Comparison of ENCODE assay signal across 9 cellular contexts in genomic region chr3:112391648-112392047, GRCh38. TPM values are rescaled to one million over a fixed set of nuclear protein-coding genes. Genes with fewer than 3 reads are reported as not detected.
DNase-seq lines count a peak whose midpoint lies in the region; ATAC-seq and TF ChIP-seq lines count a peak whose summit lies in the region.
"Had no signal": no experiment of that assay in that cellular context is flagged by ENCODE, and none has a peak within 500 bp of the region (broad histone marks: within the 10 kb centered on the region; RNA-seq: fewer than 3 reads in every experiment).

No MANE protein-coding gene starts in this region.

- H3K4me3 Mint-ChIP-seq in H9, result no peak overlapping the region

- H3K36me3 Mint-ChIP-seq in H9 (ENCODE audit: insufficient read depth in 1 of 3, low read depth in 3 of 3), result peaks cover 12 to 19% (median 18%) of the 10 kb centered on the region in 3 experiments

- H4K5ac ChIP-seq in H9 (ENCODE audit: insufficient read length, low read depth, low read length), result no peak overlapping the region

- no peak overlapping the region for H3K56ac ChIP-seq in H9 (ENCODE audit: insufficient read length, low read depth, low read length)

- DNase-seq in H9 (no peak), SJCRH30 (no peak), foreskin keratinocyte (no peak), sigmoid colon (no peak), ACHN (no peak), GM20000 (ENCODE audit: low spot score) (no peak)
- DNase-seq in stimulated activated CD4-positive, alpha-beta T cell treated with anti-CD3 and anti-CD28 coated beads, Interleukin-4, amount 100 ng/mL, for 4 hours, result no peak
- DNase-seq: NCI-H1694 treated with DMSO at 0.1 percent for 48 hours had no signal

- peaks cover 36 to 41% of the 10 kb centered on the region in 2 experiments for H3K4me1 Mint-ChIP-seq in H9

- H2AFZ ChIP-seq in H9 (ENCODE audit: low read length), result no peak overlapping the region

- H3K27me3 ChIP-seq in H9 (ENCODE audit: insufficient read depth, low read length), result no peaks in the 10 kb centered on the region
- no peaks in the 10 kb centered on the region for H3K27me3 ChIP-seq in SJCRH30
- no peaks in the 10 kb centered on the region for H3K27me3 ChIP-seq in foreskin keratinocyte
- H3K27me3 ChIP-seq in sigmoid colon, result no peaks in the 10 kb centered on the region

- H4K20me1 ChIP-seq in H9 (ENCODE audit: control insufficient read depth, insufficient read depth, insufficient read length), result no peaks in the 10 kb centered on the region

- peak overlapping the region; percentile 97 for H2BK12ac ChIP-seq in H9 (ENCODE audit: insufficient read length, low read depth, low read length)

- no peak overlapping the region for H2AK5ac ChIP-seq in H9 (ENCODE audit: insufficient read length, low read length)

- H3K9me3 Mint-ChIP-seq in H9, result peaks cover 16 to 17% of the 10 kb centered on the region in 2 experiments

- in situ Hi-C loops in ACHN (cut with HindIII; ENCODE audit: low pct_ligation_motif_present, low pct_unique_long_range_greater_than_20kb, low sequenced_read_pairs), result no loop called here

- no peaks in the 10 kb centered on the region for H3K79me1 ChIP-seq in H9 (ENCODE audit: insufficient read depth, low read depth, low read length, poor library complexity, severe bottlenecking)

- intact Hi-C loops in sigmoid colon (cut with DNase I), result loop anchor here (5.0 kb wide), 1 partner anchor 59 kb away; the partner anchor contains the start of gene CD200

- TF ChIP-seq CTCF in H9 (conservative IDR thresholded peaks at IDR 0.05) (no peak), foreskin keratinocyte (conservative IDR thresholded peaks at IDR 0.05) (no peak), sigmoid colon (IDR thresholded peaks at IDR 0.05) (no peak), GM20000 (IDR thresholded peaks at IDR 0.05; ENCODE audit: extremely low read depth, missing control alignments) (no peak)

- H3T11ph ChIP-seq in H9 (ENCODE audit: low read length), result no peak overlapping the region

- peak overlapping the region; percentile 7 for H3K18ac ChIP-seq in H9 (ENCODE audit: insufficient read length, low read depth, low read length)

- H3K79me2 ChIP-seq in H9 (ENCODE audit: insufficient read depth, low read length), result no peaks in the 10 kb centered on the region

- H2BK5ac ChIP-seq in H9 (ENCODE audit: insufficient read length, low read length), result peak overlapping the region; percentile 44

- H3K36me3 ChIP-seq in SJCRH30 (no peaks in the 10 kb centered on the region), sigmoid colon (no peaks in the 10 kb centered on the region)

- no peak overlapping the region for H4K8ac ChIP-seq in H9 (replicated peaks; ENCODE audit: insufficient read length, low read depth, low read length)

- H3K4ac ChIP-seq in H9 (ENCODE audit: low read depth, low read length), result no peak overlapping the region

- ATAC-seq in foreskin keratinocyte (peak; percentile 61), GM21381 (IDR thresholded peaks at IDR 0.05; ENCODE audit: unreplicated experiment) (no peak)

- no peak overlapping the region for H2BK120ac ChIP-seq in H9 (ENCODE audit: low read depth, low read length, poor library complexity, severe bottlenecking)

- TF ChIP-seq EP300 in sigmoid colon (IDR thresholded peaks at IDR 0.05), result no peak

- H3K9ac ChIP-seq in H9 (ENCODE audit: extremely low read depth, insufficient read length, low read length), result no peak overlapping the region

- H3K27ac ChIP-seq in H9 (ENCODE audit: insufficient read length, low read depth, low read length), result peak overlapping the region; percentile 75
- H3K27ac ChIP-seq in SJCRH30, result peak overlapping the region; percentile 68
- peak overlapping the region; percentile 27 for H3K27ac ChIP-seq in foreskin keratinocyte
- H3K27ac ChIP-seq in sigmoid colon, result peak overlapping the region; percentile 69 to 82 (median 78)

- TF ChIP-seq POLR2A in sigmoid colon (IDR thresholded peaks at IDR 0.05), result no peak

- H3K9me3 ChIP-seq in H9 (ENCODE audit: control insufficient read depth, low read depth, low read length) (peaks cover 10% of the 10 kb centered on the region), SJCRH30 (replicated peaks) (peaks cover 7% of the 10 kb centered on the region; the same call in 1 of the 2 replicates), sigmoid colon (peaks cover 0 to 2% (median 0%) of the 10 kb centered on the region in 4 donors)

- peak overlapping the region; percentile 95 to 98 (median 96) for H3K27ac Mint-ChIP-seq in H9

- H3K4me2 ChIP-seq in H9 (ENCODE audit: insufficient read depth, insufficient read length, low read length), result no peak overlapping the region

- no peak overlapping the region for H2BK20ac ChIP-seq in H9 (ENCODE audit: low read depth, low read length, poor library complexity, severe bottlenecking)

- H3K4me3 ChIP-seq in SJCRH30, result no peak overlapping the region
- no peak overlapping the region for H3K4me3 ChIP-seq in sigmoid colon

- no peaks in the 10 kb centered on the region for H3K27me3 Mint-ChIP-seq in H9 (ENCODE audit: low read depth)

- no peak overlapping the region for H2BK15ac ChIP-seq in H9 (ENCODE audit: low read depth, low read length)

- WGBS in H9 (ENCODE audit: extremely low coverage, insufficient read length, low lambda C conversion rate), result no CpG with 5 or more reads among the region's 3 CpGs
- 70 to 74% methylated on average over 3 of the region's 3 CpGs for WGBS in sigmoid colon, 2 donors

- H3K23me2 ChIP-seq in H9 (ENCODE audit: insufficient read length, low read depth, low read length, poor library complexity, severe bottlenecking), result no peaks in the 10 kb centered on the region

- H3K14ac ChIP-seq in H9 (ENCODE audit: insufficient read depth, low read length), result no peak overlapping the region

- H3K23ac ChIP-seq in H9 (ENCODE audit: insufficient read length, low read depth, low read length), result no peak overlapping the region

- H4K91ac ChIP-seq in H9 (ENCODE audit: insufficient read length, low read depth, low read length), result no peak overlapping the region

- peaks cover 4% of the 10 kb centered on the region; the same call in 1 of the 2 replicates for H3K4me1 ChIP-seq in H9 (ENCODE audit: insufficient read depth, low read length)
- H3K4me1 ChIP-seq in SJCRH30, result peaks cover 9% of the 10 kb centered on the region
- peaks cover 20% of the 10 kb centered on the region for H3K4me1 ChIP-seq in foreskin keratinocyte
- peaks cover 0 to 53% (median 42%) of the 10 kb centered on the region in 4 donors for H3K4me1 ChIP-seq in sigmoid colon

RNA-seq across cellular contexts. Expression of gene CD200, which starts 58.7 kb away (rescaled TPM):
- total RNA-seq in H9 (2021) (51.6 and 56.0 TPM in 2 replicates), foreskin keratinocyte (0.11 and 0.14 TPM in 2 replicates), sigmoid colon (10 to 100 TPM in 1 of 4 donors, 1 to 10 TPM in 3; 4.4 to 13.0 (median 4.8) TPM)
- total RNA-seq in SJCRH30 (2014; rRNA removed; shearing (Covaris generic)), result not detected in 2 replicates
- polyA plus RNA-seq in foreskin keratinocyte (0.03 and 0.12 TPM in 2 replicates), sigmoid colon (1 to 10 TPM; 1.2 to 9.6 (median 2.4) TPM)

Comparison
In these comparisons a context has a peak if more than half of its experiments do, and no peak if none do; other contexts are left out.
1. H3K27ac ChIP-seq: peak in every context shown above with its lines; median percentile 78 in sigmoid colon; 75 in H9; 68 in SJCRH30; 27 in foreskin keratinocyte.